11 cellular contexts compared by ENCODE assay signal in the genomic region with DNA sequence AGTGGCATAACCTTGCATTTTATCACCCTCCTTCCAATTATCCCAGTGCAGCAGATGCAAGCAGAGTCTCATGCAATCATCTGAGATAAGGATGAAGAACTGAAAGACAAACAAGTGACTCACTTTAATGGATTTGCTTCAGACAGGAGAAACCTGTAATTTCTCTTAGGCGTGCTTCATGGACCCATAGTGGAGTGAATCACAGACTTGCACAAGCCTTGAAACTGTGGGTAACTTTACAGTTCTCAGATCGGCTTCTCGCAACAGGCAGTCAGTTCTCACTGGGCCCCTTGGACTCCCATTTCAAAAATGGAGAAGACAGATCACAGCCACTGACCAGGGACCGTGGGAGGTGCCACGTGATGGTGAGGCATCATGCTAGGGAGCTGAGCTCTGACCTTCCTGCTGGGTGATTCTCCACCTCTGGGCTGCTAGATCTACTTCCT. TPM values are rescaled to one million over a fixed set of nuclear protein-coding genes. Genes with fewer than 3 reads are reported as not detected.
DNase-seq lines count a peak whose midpoint lies in the region; ATAC-seq, FAIRE-seq and TF ChIP-seq lines count a peak whose summit lies in the region.
"Had no signal": no experiment of that assay in that cellular context is flagged by ENCODE, and none has a peak within 500 bp of the region (broad histone marks: within the 10 kb centered on the region; RNA-seq: fewer than 3 reads in every experiment).

A gene with protein sequence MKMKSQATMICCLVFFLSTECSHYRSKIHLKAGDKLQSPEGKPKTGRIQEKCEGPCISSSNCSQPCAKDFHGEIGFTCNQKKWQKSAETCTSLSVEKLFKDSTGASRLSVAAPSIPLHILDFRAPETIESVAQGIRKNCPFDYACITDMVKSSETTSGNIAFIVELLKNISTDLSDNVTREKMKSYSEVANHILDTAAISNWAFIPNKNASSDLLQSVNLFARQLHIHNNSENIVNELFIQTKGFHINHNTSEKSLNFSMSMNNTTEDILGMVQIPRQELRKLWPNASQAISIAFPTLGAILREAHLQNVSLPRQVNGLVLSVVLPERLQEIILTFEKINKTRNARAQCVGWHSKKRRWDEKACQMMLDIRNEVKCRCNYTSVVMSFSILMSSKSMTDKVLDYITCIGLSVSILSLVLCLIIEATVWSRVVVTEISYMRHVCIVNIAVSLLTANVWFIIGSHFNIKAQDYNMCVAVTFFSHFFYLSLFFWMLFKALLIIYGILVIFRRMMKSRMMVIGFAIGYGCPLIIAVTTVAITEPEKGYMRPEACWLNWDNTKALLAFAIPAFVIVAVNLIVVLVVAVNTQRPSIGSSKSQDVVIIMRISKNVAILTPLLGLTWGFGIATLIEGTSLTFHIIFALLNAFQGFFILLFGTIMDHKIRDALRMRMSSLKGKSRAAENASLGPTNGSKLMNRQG (plus strand): TSS at position 239 of the 446 bp plus-strand sequence. CDS start 8,666 bp downstream, outside the sequence.

- no peaks in the 10 kb centered on the region for H4K20me1 ChIP-seq in osteoblast (ENCODE audit: insufficient read depth, low read length)

- peak; percentile 98 for FAIRE-seq in bronchial epithelial cell (lab: Jason Lieb, UNC)

- H3K4me2 ChIP-seq in osteoblast (ENCODE audit: insufficient read depth, low read length): no peak within 1 kb of the TSS

- no peak within 1 kb of the TSS for H3K4me3 Mint-ChIP-seq in activated naive CD8-positive, alpha-beta T cell treated with anti-CD3 and anti-CD28 coated beads, Interleukin-2, amount 50 U/mL, for 24 hours

- peak; percentile 19 for DNase-seq in EH (ENCODE audit: low read depth)
- peak; percentile 64 for DNase-seq in LHCN-M2 (ENCODE audit: low read depth)
- peak; percentile 99 for DNase-seq in bronchial epithelial cell (ENCODE audit: low read depth)
- no peak for DNase-seq in osteoblast (ENCODE audit: insufficient read length, low spot score, missing footprints)
- no peak for DNase-seq in activated naive CD8-positive, alpha-beta T cell treated with anti-CD3 and anti-CD28 coated beads, Interleukin-2, amount 50 U/mL, for 24 hours
- DNase-seq in G401 (ENCODE audit: low spot score): no peak
- DNase-seq in GM10266 (ENCODE audit: extremely low spot score): no peak
- no peak for DNase-seq in AML-193 (lab: John Stamatoyannopoulos, UW)
- DNase-seq: GDM1 had no signal

- H3K4me1 Mint-ChIP-seq in activated naive CD8-positive, alpha-beta T cell treated with anti-CD3 and anti-CD28 coated beads, Interleukin-2, amount 50 U/mL, for 24 hours: no peaks in the 10 kb centered on the region

- peaks cover 2% of the 10 kb centered on the region for H3K36me3 ChIP-seq in bronchial epithelial cell (ENCODE audit: control insufficient read depth, insufficient read depth, low read length)
- H3K36me3 ChIP-seq in osteoblast (ENCODE audit: insufficient read depth, low read length): no peaks in the 10 kb centered on the region

- H3K27me3 Mint-ChIP-seq in activated naive CD8-positive, alpha-beta T cell treated with anti-CD3 and anti-CD28 coated beads, Interleukin-2, amount 50 U/mL, for 24 hours: no peaks in the 10 kb centered on the region

- H3K27ac Mint-ChIP-seq in activated naive CD8-positive, alpha-beta T cell treated with anti-CD3 and anti-CD28 coated beads, Interleukin-2, amount 50 U/mL, for 24 hours: no peak within 1 kb of the TSS

- H3K4me1 ChIP-seq in osteoblast (ENCODE audit: insufficient read depth, low read length): peaks cover 3% of the 10 kb centered on the region

- no peaks in the 10 kb centered on the region for H3K9me3 ChIP-seq in osteoblast (ENCODE audit: low read depth, low read length)

- H3K27ac ChIP-seq in osteoblast (ENCODE audit: low read depth, low read length): peak within 1 kb of the TSS; percentile 29
- H3K27ac ChIP-seq: VCaP had no signal

- H3K27me3 ChIP-seq in bronchial epithelial cell (ENCODE audit: control insufficient read depth, insufficient read depth, low read length) (no peaks in the 10 kb centered on the region), osteoblast (ENCODE audit: insufficient read depth, low read length) (no peaks in the 10 kb centered on the region)

- TF ChIP-seq CTCF in bronchial epithelial cell (IDR thresholded peaks at IDR 0.05; ENCODE audit: insufficient read depth, low read length, severe bottlenecking) (no peak), osteoblast (IDR thresholded peaks at IDR 0.05; ENCODE audit: extremely low read depth, low read depth, low read length) (no peak), GM10266 (IDR thresholded peaks at IDR 0.05; ENCODE audit: control insufficient read depth, insufficient read depth, low read depth, missing control alignments) (no peak)

- no peak for ATAC-seq in activated naive CD8-positive, alpha-beta T cell treated with anti-CD3 and anti-CD28 coated beads, Interleukin-2, amount 50 U/mL, for 24 hours

- in situ Hi-C loops in G401 (cut with HindIII; ENCODE audit: low sequenced_read_pairs): no loop called here

- no peaks in the 10 kb centered on the region for H3K79me2 ChIP-seq in osteoblast (ENCODE audit: insufficient read depth, low read length)

- no peak within 1 kb of the TSS for H2AFZ ChIP-seq in osteoblast (ENCODE audit: low read length)

- H3K4me3 ChIP-seq in bronchial epithelial cell (ENCODE audit: low read depth, low read length) (peak within 1 kb of the TSS; percentile 55), osteoblast (ENCODE audit: insufficient read depth, low read length) (no peak within 1 kb of the TSS)

- no peaks in the 10 kb centered on the region for H3K36me3 Mint-ChIP-seq in activated naive CD8-positive, alpha-beta T cell treated with anti-CD3 and anti-CD28 coated beads, Interleukin-2, amount 50 U/mL, for 24 hours (ENCODE audit: low read depth)

- no peaks in the 10 kb centered on the region for H3K9me3 Mint-ChIP-seq in activated naive CD8-positive, alpha-beta T cell treated with anti-CD3 and anti-CD28 coated beads, Interleukin-2, amount 50 U/mL, for 24 hours

RNA-seq across cellular contexts. Expression of the gene that starts here (rescaled TPM):
- total RNA-seq in LHCN-M2 (2014; rRNA removed) (under 0.01 and 0.13 TPM in 2 replicates), bronchial epithelial cell (17.9 and 31.5 TPM in 2 replicates), osteoblast (under 0.01 TPM in 2 replicates)
- not detected for polyA plus RNA-seq in LHCN-M2 (2012)
- total RNA-seq in G401 (2014; rRNA removed; shearing (Covaris generic)): not detected in 2 replicates
- total RNA-seq: osteocyte had no signal

Comparison
In these comparisons a context has a peak if more than half of its experiments do, and no peak if none do; other contexts are left out.
1. RNA of the gene that starts here (total RNA-seq): 17.9 to 31.5 TPM in bronchial epithelial cell; under 0.01 to 0.13 TPM in LHCN-M2, under 0.01 TPM in osteoblast and not detected in G401; every median in the first group is over 10 times any median in the second.
2. Peak in DNase-seq in LHCN-M2; RNA of the gene not detected or under 1 TPM.
3. DNase-seq: peak in EH (single experiment) and bronchial epithelial cell (single experiment); none in osteoblast (single experiment), activated naive CD8-positive, alpha-beta T cell treated with anti-CD3 and anti-CD28 coated beads, Interleukin-2, amount 50 U/mL, for 24 hours (single experiment), G401 (single experiment), GM10266 (single experiment) and AML-193 (0 of 2).